In genomic region chr10:128078136-128078969, GRCh38 we compare ENCODE assay signal across 8 cellular contexts. TPM values are rescaled to one million over a fixed set of nuclear protein-coding genes. Genes with fewer than 3 reads are reported as not detected.
DNase-seq lines count a peak whose midpoint lies in the region; ATAC-seq and TF ChIP-seq lines count a peak whose summit lies in the region.

No MANE protein-coding gene starts in this region.

- intact Hi-C loops in colonic mucosa (cut with DNase I) (loop anchor here (5.0 kb wide), 1 partner anchor 69 kb away; no protein-coding TSS in a partner anchor), aorta (cut with DNase I) (no loop called here)

- 66% methylated on average over 16 of the region's 17 CpGs for WGBS in mesenchymal stem cell
- 71 to 73% methylated on average over 17 of the region's 17 CpGs for WGBS in aorta, 2 donors

- H3K36me3 ChIP-seq in SU-DHL-6 (ENCODE audit: low read length) = no peaks in the 10 kb centered on the region
- H3K36me3 ChIP-seq in colonic mucosa = no peaks in the 10 kb centered on the region
- peaks cover 15 to 41% of the 10 kb centered on the region in 2 experiments for H3K36me3 ChIP-seq in mesenchymal stem cell (ENCODE audit: control insufficient read depth in 1 of 2, insufficient read depth in 2 of 2, low read depth in 1 of 2, low read length in 2 of 2)
- H3K36me3 ChIP-seq in aorta (ENCODE audit: control insufficient read depth in 1 of 2, insufficient read depth in 2 of 2, low read length in 1 of 2) = peaks cover 1 to 2% of the 10 kb centered on the region in 2 donors

- H2AFZ ChIP-seq in SU-DHL-6 (ENCODE audit: low read depth, low read length, severe bottlenecking) (no peak overlapping the region), mesenchymal stem cell (ENCODE audit: low read depth, low read length) (no peak overlapping the region)

- no peak overlapping the region for H2BK15ac ChIP-seq in mesenchymal stem cell (ENCODE audit: low read depth, poor library complexity, severe bottlenecking)

- H3F3A ChIP-seq in SU-DHL-6 (ENCODE audit: insufficient read depth) = no peaks in the 10 kb centered on the region

- ATAC-seq in HG03066 (IDR thresholded peaks at IDR 0.05; ENCODE audit: low read depth, unreplicated experiment) = peak; percentile 70
- peak; percentile 19 for ATAC-seq in aorta (ENCODE audit: low FRiP score)

- H3K4me3 ChIP-seq in SU-DHL-6 (ENCODE audit: insufficient read depth, low read length, poor library complexity, severe bottlenecking) (no peak overlapping the region), colonic mucosa (no peak overlapping the region), mesenchymal stem cell (ENCODE audit: insufficient read depth in 1 of 2, low read depth in 1 of 2, low read length in 2 of 2) (no peak overlapping the region), aorta (ENCODE audit: low read length in 2 of 2) (no peak overlapping the region)

- H2AK5ac ChIP-seq in mesenchymal stem cell (ENCODE audit: low read length, severe bottlenecking) = no peak overlapping the region

- H3K9ac ChIP-seq in SU-DHL-6 (ENCODE audit: low read length) = no peak overlapping the region
- no peak overlapping the region for H3K9ac ChIP-seq in colonic mucosa (ENCODE audit: low read depth in 2 of 2, low read length in 2 of 2)
- H3K9ac ChIP-seq in mesenchymal stem cell (ENCODE audit: low read length) = no peak overlapping the region

- H2BK120ac ChIP-seq in mesenchymal stem cell (ENCODE audit: low read depth, low read length) = no peak overlapping the region

- H3K27me3 ChIP-seq in SU-DHL-6 (ENCODE audit: low read length) (no peaks in the 10 kb centered on the region), colonic mucosa (no peaks in the 10 kb centered on the region), mesenchymal stem cell (ENCODE audit: control insufficient read depth in 1 of 2, insufficient read depth in 1 of 2, low read length in 2 of 2) (no peaks in the 10 kb centered on the region), aorta (ENCODE audit: control insufficient read depth in 1 of 2, insufficient read depth in 2 of 2, low read length in 1 of 2) (no peaks in the 10 kb centered on the region)

- no peak overlapping the region for H3K23ac ChIP-seq in mesenchymal stem cell (ENCODE audit: low read length in 2 of 2)

- TF ChIP-seq CTCF in SU-DHL-6 (IDR thresholded peaks at IDR 0.05; ENCODE audit: insufficient read depth, low read length, poor library complexity, severe bottlenecking) (peak; percentile 94), colonic mucosa (IDR thresholded peaks at IDR 0.05) (peak; percentile 58)

- no peak overlapping the region for H3K4me2 ChIP-seq in SU-DHL-6 (ENCODE audit: low read depth, low read length, poor library complexity, severe bottlenecking)
- no peak overlapping the region for H3K4me2 ChIP-seq in mesenchymal stem cell (ENCODE audit: low read length, poor library complexity, severe bottlenecking)

- H3K4ac ChIP-seq in mesenchymal stem cell (ENCODE audit: low read depth in 1 of 2, low read length in 2 of 2) = no peak overlapping the region

- H3K4me1 ChIP-seq in colonic mucosa (no peaks in the 10 kb centered on the region), mesenchymal stem cell (ENCODE audit: control insufficient read depth, insufficient read depth, low read depth, low read length) (no peaks in the 10 kb centered on the region), aorta (ENCODE audit: control insufficient read depth in 1 of 2, insufficient read depth in 2 of 2, low read length in 2 of 2) (no peaks in the 10 kb centered on the region)

- H2BK5ac ChIP-seq in mesenchymal stem cell (ENCODE audit: low read depth, low read length, poor library complexity, severe bottlenecking) = no peak overlapping the region

- H3K79me2 ChIP-seq in SU-DHL-6 (ENCODE audit: insufficient read depth, low read length) = no peaks in the 10 kb centered on the region

- H3K27ac ChIP-seq in SU-DHL-6 (ENCODE audit: low read depth, low read length) (no peak overlapping the region), colonic mucosa (no peak overlapping the region), mesenchymal stem cell (ENCODE audit: low read length, poor library complexity, severe bottlenecking) (no peak overlapping the region), aorta (ENCODE audit: low read depth in 1 of 2, low read length in 2 of 2) (no peak overlapping the region)

- H2BK12ac ChIP-seq in mesenchymal stem cell (ENCODE audit: low read length in 2 of 2) = peak overlapping the region in 1 of 2 experiments; percentile 43

- H3K14ac ChIP-seq in mesenchymal stem cell (ENCODE audit: low read length in 2 of 2) = peak overlapping the region in 1 of 2 experiments; percentile 45

- H3K9me3 ChIP-seq in SU-DHL-6 (ENCODE audit: insufficient read depth, low read length) = no peaks in the 10 kb centered on the region
- H3K9me3 ChIP-seq in colonic mucosa = no peaks in the 10 kb centered on the region
- H3K9me3 ChIP-seq in mesenchymal stem cell (ENCODE audit: control insufficient read depth, low read length) = no peaks in the 10 kb centered on the region
- H3K9me3 ChIP-seq in aorta (ENCODE audit: control insufficient read depth, low read length) = no peaks in the 10 kb centered on the region

- no peak overlapping the region for H4K8ac ChIP-seq in mesenchymal stem cell (ENCODE audit: low read length)

- no peaks in the 10 kb centered on the region for H3K9me2 ChIP-seq in SU-DHL-6 (replicated peaks; ENCODE audit: insufficient read depth, low read length)

- no peak overlapping the region for H4K91ac ChIP-seq in mesenchymal stem cell (ENCODE audit: low read length)

- H3K79me1 ChIP-seq in mesenchymal stem cell (replicated peaks; ENCODE audit: low read length, poor library complexity, severe bottlenecking) = no peaks in the 10 kb centered on the region

- peak; percentile 25 for DNase-seq in activated T-cell treated with anti-CD3 and anti-CD28 coated beads for 48 hours (ENCODE audit: low read depth)
- no peak for DNase-seq in activated T-cell treated with anti-CD3 and anti-CD28 coated beads for 4 hours
- DNase-seq in colonic mucosa = peak; percentile 43
- peak; percentile 52 for DNase-seq in mesenchymal stem cell
- DNase-seq in aorta = peak in 1 of 2 donors; percentile 61
- DNase-seq in NCI-H446 treated with DMSO at 0.1 percent for 48 hours (lab: John Stamatoyannopoulos, UW) = no peak

- H4K20me1 ChIP-seq in SU-DHL-6 (ENCODE audit: low read depth, low read length) = no peaks in the 10 kb centered on the region

- no peak overlapping the region for H3K18ac ChIP-seq in mesenchymal stem cell (ENCODE audit: low read depth in 1 of 2, low read length in 2 of 2)

RNA-seq across cellular contexts. Expression of gene MKI67, which starts 47.9 kb away (rescaled TPM):
- total RNA-seq in colonic mucosa (100 to 1,000 TPM in 1 of 2 donors, 10 to 100 TPM in 1; 40.2 to 148 TPM), aorta (1 to 10 TPM; 1.2 to 4.2 TPM)
- 4.9 TPM for polyA plus RNA-seq in mesenchymal stem cell (2013, experiment 1 of 2)
- 4.5 TPM for polyA plus RNA-seq in mesenchymal stem cell (2013, experiment 2 of 2)
- polyA plus RNA-seq in aorta = under 1 TPM; 0.03 to 0.50 TPM

Comparison
In these comparisons a context has a peak if more than half of its experiments do, and no peak if none do; other contexts are left out.
1. DNase-seq: peak in activated T-cell treated with anti-CD3 and anti-CD28 coated beads for 48 hours (single experiment), colonic mucosa (single experiment) and mesenchymal stem cell (single experiment); none in activated T-cell treated with anti-CD3 and anti-CD28 coated beads for 4 hours (single experiment) and NCI-H446 treated with DMSO at 0.1 percent for 48 hours (single experiment).
2. RNA of gene MKI67, which starts 47.9 kb away (total RNA-seq): 40.2 to 148 TPM in colonic mucosa; 1.2 to 4.2 TPM in aorta; every median in the first group is over 4 times any median in the second.